In genomic region chr4:168817418-168817817, GRCh38 we compare ENCODE assay signal across 10 cellular contexts.
DNase-seq lines count a peak whose midpoint lies in the region; ATAC-seq and TF ChIP-seq lines count a peak whose summit lies in the region.
"Had no signal": no experiment of that assay in that cellular context is flagged by ENCODE, and none has a peak within 500 bp of the region (broad histone marks: within the 10 kb centered on the region; RNA-seq: fewer than 3 reads in every experiment).

No MANE protein-coding gene starts in this region.

- no peak for TF ChIP-seq POLR2A in transverse colon (IDR thresholded peaks at IDR 0.05)

- peak overlapping the region; percentile 60 for H3K27ac Mint-ChIP-seq in dendritic cell treated with granulocyte-macrophage colony-stimulating factor and Interleukin-4, amounts not matched to agents 40 ng/mL and 50 ng/mL, for 4 days
- H3K27ac Mint-ChIP-seq in nephron progenitor cell, result peak overlapping the region; percentile 97

- TF ChIP-seq EP300 in SK-N-SH (IDR thresholded peaks at IDR 0.05; ENCODE audit: borderline replicate concordance in 1 of 2, low read depth in 1 of 2, low read length in 1 of 2) (no peak), transverse colon (IDR thresholded peaks at IDR 0.05; ENCODE audit: low read depth) (no peak)

- peaks cover 8% of the 10 kb centered on the region for H3K27me3 Mint-ChIP-seq in dendritic cell treated with granulocyte-macrophage colony-stimulating factor and Interleukin-4, amounts not matched to agents 40 ng/mL and 50 ng/mL, for 4 days
- H3K27me3 Mint-ChIP-seq in nephron progenitor cell (ENCODE audit: low read depth, poor library complexity), result peaks cover 4% of the 10 kb centered on the region

- H3K4me1 ChIP-seq in SK-N-SH (ENCODE audit: control insufficient read depth in 1 of 2, insufficient read depth in 2 of 2, low read depth in 1 of 2, low read length in 1 of 2) (peaks cover 6 to 19% of the 10 kb centered on the region in 2 experiments), transverse colon (peaks cover 5 to 35% (median 13%) of the 10 kb centered on the region in 4 donors)

- no peak for ATAC-seq in SK-N-SH treated with all-trans-retinoic acid at 6 μM for 48 hours
- no peak for ATAC-seq in GM21529 (IDR thresholded peaks at IDR 0.05; ENCODE audit: unreplicated experiment)

- WGBS in SK-N-SH (ENCODE audit: low lambda C conversion rate), result 79% methylated on average over 2 of the region's 2 CpGs
- WGBS in transverse colon (ENCODE audit: low coverage in 1 of 2), 2 donors, result 46 to 48% methylated on average over 2 of the region's 2 CpGs

- no peak for TF ChIP-seq CTCF in SK-N-SH (IDR thresholded peaks at IDR 0.05)
- TF ChIP-seq CTCF in nephron progenitor cell (IDR thresholded peaks at IDR 0.05), result no peak
- TF ChIP-seq CTCF in transverse colon (IDR thresholded peaks at IDR 0.05), result no peak

- no peaks in the 10 kb centered on the region for H3K36me3 Mint-ChIP-seq in dendritic cell treated with granulocyte-macrophage colony-stimulating factor and Interleukin-4, amounts not matched to agents 40 ng/mL and 50 ng/mL, for 4 days (ENCODE audit: low read depth)
- H3K36me3 Mint-ChIP-seq in nephron progenitor cell (ENCODE audit: low read depth), result no peaks in the 10 kb centered on the region

- H3K9me2 ChIP-seq in SK-N-SH, result no peaks in the 10 kb centered on the region

- in situ Hi-C loops in transverse colon (cut with MboI; ENCODE audit: low pct_ligation_motif_present in 1 of 4, low pct_unique_long_range_greater_than_20kb in 1 of 4, low sequenced_read_pairs in 3 of 4), result no loop called here

- 0 out of 2 replicates have a peak overlapping the region, but pooled peaks have one; percentile 36 for H3K4me2 ChIP-seq in SK-N-SH

- H3K27me3 ChIP-seq in SK-N-SH (ENCODE audit: insufficient read depth) (no peaks in the 10 kb centered on the region), transverse colon (no peaks in the 10 kb centered on the region)

- no peaks in the 10 kb centered on the region for H4K20me1 ChIP-seq in SK-N-SH (ENCODE audit: insufficient read depth)

- no peak for TF ChIP-seq RAD21 in SK-N-SH (IDR thresholded peaks at IDR 0.05; ENCODE audit: low read length)

- no peak for DNase-seq in SK-N-SH
- no peak for DNase-seq in nephron progenitor cell
- no peak for DNase-seq in transverse colon
- DNase-seq in cerebellar cortex (ENCODE audit: low spot score), result no peak
- DNase-seq in SKM-1 treated with dmso at 0.1 percent for 144 hours (lab: John Stamatoyannopoulos, UW; ENCODE audit: unreplicated experiment), result no peak
- DNase-seq: activated T-cell treated with anti-CD3 and anti-CD28 coated beads, Interleukin-2, amount 50 U/mL, for 24 hours; NCI-H446 treated with DMSO at 0.1 percent for 48 hours had no signal

- H3K27ac ChIP-seq in SK-N-SH (ENCODE audit: low read depth in 2 of 2, low read length in 1 of 2) (peak overlapping the region; percentile 30 to 53), transverse colon (peak overlapping the region; percentile 83 to 86 (median 84))

- no peak overlapping the region for H3K4me3 Mint-ChIP-seq in dendritic cell treated with granulocyte-macrophage colony-stimulating factor and Interleukin-4, amounts not matched to agents 40 ng/mL and 50 ng/mL, for 4 days
- H3K4me3 Mint-ChIP-seq in nephron progenitor cell, result peak overlapping the region; percentile 64
- H3K4me3 Mint-ChIP-seq: activated T-cell treated with anti-CD3 and anti-CD28 coated beads, Interleukin-2, amount 50 U/mL, for 24 hours had no signal

- H3K4me3 ChIP-seq in SK-N-SH (ENCODE audit: low read depth in 2 of 2, low read length in 1 of 2) (no peak overlapping the region), transverse colon (peak overlapping the region in 2 of 4 donors; percentile 16 to 31)

- H3K36me3 ChIP-seq in SK-N-SH (replicated peaks in 1 of 2; ENCODE audit: control insufficient read depth in 1 of 2, insufficient read depth in 2 of 2, low read length in 1 of 2) (no peaks in the 10 kb centered on the region), transverse colon (no peaks in the 10 kb centered on the region)

- no peaks in the 10 kb centered on the region; the same call in 1 of the 2 replicates for H3K79me2 ChIP-seq in SK-N-SH (ENCODE audit: insufficient read depth)

- intact Hi-C loops in dendritic cell treated with granulocyte-macrophage colony-stimulating factor and Interleukin-4, amounts not matched to agents 40 ng/mL and 50 ng/mL, for 4 days (cut with micrococcal nuclease), result loop anchor here (2.0 kb wide), 1 partner anchor 13 kb away; no protein-coding TSS in a partner anchor
- intact Hi-C loops in transverse colon (cut with DNase I; ENCODE audit: low total_unique reads), result loop anchor here (2.0 kb wide), 1 partner anchor 15 kb away; no protein-coding TSS in a partner anchor

- H3F3A ChIP-seq in SK-N-SH (replicated peaks; ENCODE audit: insufficient read depth), result peaks cover 13% of the 10 kb centered on the region

- no peaks in the 10 kb centered on the region for H3K9me3 ChIP-seq in SK-N-SH
- no peaks in the 10 kb centered on the region for H3K9me3 ChIP-seq in transverse colon

- POLR2A ChIA-PET in SK-N-SH (lab: Yijun Ruan, JAX), result no interaction called here

- CTCF ChIA-PET in SK-N-SH (lab: Yijun Ruan, JAX), result no interaction called here

- H3K9ac ChIP-seq in SK-N-SH, result no peak overlapping the region

- H3K9me3 Mint-ChIP-seq in dendritic cell treated with granulocyte-macrophage colony-stimulating factor and Interleukin-4, amounts not matched to agents 40 ng/mL and 50 ng/mL, for 4 days, result no peaks in the 10 kb centered on the region
- no peaks in the 10 kb centered on the region for H3K9me3 Mint-ChIP-seq in nephron progenitor cell
- H3K9me3 Mint-ChIP-seq: activated T-cell treated with anti-CD3 and anti-CD28 coated beads, Interleukin-2, amount 50 U/mL, for 24 hours had no signal

- H3K4me1 Mint-ChIP-seq in dendritic cell treated with granulocyte-macrophage colony-stimulating factor and Interleukin-4, amounts not matched to agents 40 ng/mL and 50 ng/mL, for 4 days (ENCODE audit: low read depth), result peaks cover 18% of the 10 kb centered on the region
- peaks cover 70% of the 10 kb centered on the region for H3K4me1 Mint-ChIP-seq in nephron progenitor cell

- peak overlapping the region; percentile 48; the same call in 1 of the 2 replicates for H2AFZ ChIP-seq in SK-N-SH (ENCODE audit: low read depth)

TF ChIP-seq in SK-N-SH, 30 proteins besides CTCF, POLR2A, EP300 and RAD21:
- TF ChIP-seq MAX (IDR thresholded peaks at IDR 0.05; ENCODE audit: low read depth) (no peak), MEF2A (IDR thresholded peaks at IDR 0.05; ENCODE audit: borderline replicate concordance, low read depth) (no peak)
- TF ChIP-seq, protein P1, sequence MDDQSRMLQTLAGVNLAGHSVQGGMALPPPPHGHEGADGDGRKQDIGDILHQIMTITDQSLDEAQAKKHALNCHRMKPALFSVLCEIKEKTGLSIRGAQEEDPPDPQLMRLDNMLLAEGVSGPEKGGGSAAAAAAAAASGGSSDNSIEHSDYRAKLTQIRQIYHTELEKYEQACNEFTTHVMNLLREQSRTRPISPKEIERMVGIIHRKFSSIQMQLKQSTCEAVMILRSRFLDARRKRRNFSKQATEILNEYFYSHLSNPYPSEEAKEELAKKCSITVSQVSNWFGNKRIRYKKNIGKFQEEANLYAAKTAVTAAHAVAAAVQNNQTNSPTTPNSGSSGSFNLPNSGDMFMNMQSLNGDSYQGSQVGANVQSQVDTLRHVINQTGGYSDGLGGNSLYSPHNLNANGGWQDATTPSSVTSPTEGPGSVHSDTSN (IDR thresholded peaks at IDR 0.05), result no peak

TF ChIP-seq in SK-N-SH treated with all-trans-retinoic acid at 6 μM for 48 hours, 23 proteins besides CTCF, POLR2A, EP300 and RAD21 (continues in another document):
- TF ChIP-seq ARNTL (CRISPR knock-in tag; IDR thresholded peaks at IDR 0.05; ENCODE audit: borderline replicate concordance, low read depth), result no peak
- no peak for TF ChIP-seq GLIS3 (CRISPR knock-in tag; IDR thresholded peaks at IDR 0.05)
- no peak for TF ChIP-seq ZFP3 (CRISPR knock-in tag; IDR thresholded peaks at IDR 0.05)
- TF ChIP-seq SNAI2 (CRISPR knock-in tag; IDR thresholded peaks at IDR 0.05), result no peak
- TF ChIP-seq BACH2 (CRISPR knock-in tag; IDR thresholded peaks at IDR 0.05; ENCODE audit: borderline replicate concordance), result no peak
- TF ChIP-seq PPARA (CRISPR knock-in tag; IDR thresholded peaks at IDR 0.05; ENCODE audit: borderline replicate concordance), result no peak
- no peak for TF ChIP-seq OSR1 (CRISPR knock-in tag; IDR thresholded peaks at IDR 0.05)
- TF ChIP-seq TSHZ2 (CRISPR knock-in tag; IDR thresholded peaks at IDR 0.05), result no peak
- no peak for TF ChIP-seq CSDC2 (CRISPR knock-in tag; IDR thresholded peaks at IDR 0.05)
- no peak for TF ChIP-seq TCF4 (CRISPR knock-in tag; IDR thresholded peaks at IDR 0.05; ENCODE audit: borderline replicate concordance)
